1 cellular context compared by ENCODE assay signal in genomic region chr17:42458497-42459255, GRCh38.
TF ChIP-seq lines count a peak whose summit lies in the region.

Gene ATP6V0A1 (plus strand): TSS chr17:42458878. CDS start chr17:42460895, 2,017 bp downstream.

TF ChIP-seq in HepG2, 621 proteins besides CTCF, POLR2A, EP300 and RAD21 (continued from another document):
- peak; percentile 37; the same call in 1 of the 2 replicates for TF ChIP-seq SNAPC4 (CRISPR knock-in tag; IDR thresholded peaks at IDR 0.05)
- no peak for TF ChIP-seq TAF15 (IDR thresholded peaks at IDR 0.05; ENCODE audit: low read depth, low read length, poor library complexity, severe bottlenecking)
- TF ChIP-seq HNRNPLL (IDR thresholded peaks at IDR 0.05; ENCODE audit: low read depth, low read length, poor library complexity, severe bottlenecking) = peak; percentile 86
- peak; percentile 91; the same call in 1 of the 2 replicates for TF ChIP-seq MTA1 (CRISPR knock-in tag; IDR thresholded peaks at IDR 0.05; ENCODE audit: borderline replicate concordance)
- TF ChIP-seq FOXC1 (CRISPR knock-in tag; IDR thresholded peaks at IDR 0.05; ENCODE audit: borderline replicate concordance) = peak; percentile 56; the same call in 1 of the 2 replicates
- peak; percentile 85; the same call in 1 of the 2 replicates for TF ChIP-seq IRF9 (CRISPR knock-in tag; IDR thresholded peaks at IDR 0.05; ENCODE audit: borderline replicate concordance)
- TF ChIP-seq ONECUT2 (CRISPR knock-in tag; IDR thresholded peaks at IDR 0.05) = no peak
- TF ChIP-seq ARID2 (CRISPR knock-in tag; IDR thresholded peaks at IDR 0.05; ENCODE audit: borderline replicate concordance) = peak; percentile 66
- TF ChIP-seq KLF13 (CRISPR knock-in tag; IDR thresholded peaks at IDR 0.05) = no peak
- no peak for TF ChIP-seq DMTF1 (CRISPR knock-in tag; IDR thresholded peaks at IDR 0.05)
- TF ChIP-seq ESRRA (CRISPR knock-in tag; IDR thresholded peaks at IDR 0.05; ENCODE audit: low read depth) = peak; percentile 26; the same call in 1 of the 2 replicates
- TF ChIP-seq ZSCAN25 (CRISPR knock-in tag; IDR thresholded peaks at IDR 0.05) = peak; percentile 54; the same call in 1 of the 2 replicates
